ENCODE assay signal across 1 cellular context in genomic region chr4:78205601-78206000, GRCh38.
TF ChIP-seq lines count a peak whose summit lies in the region.

No MANE protein-coding gene starts in this region.

TF ChIP-seq in GM12878, 131 proteins besides CTCF, POLR2A, EP300 and RAD21 (continued from another document):
- TF ChIP-seq CEBPZ (IDR thresholded peaks at IDR 0.05; ENCODE audit: low read depth, low read length), result no peak
